ENCODE assay signal across 9 cellular contexts in the genomic region with DNA sequence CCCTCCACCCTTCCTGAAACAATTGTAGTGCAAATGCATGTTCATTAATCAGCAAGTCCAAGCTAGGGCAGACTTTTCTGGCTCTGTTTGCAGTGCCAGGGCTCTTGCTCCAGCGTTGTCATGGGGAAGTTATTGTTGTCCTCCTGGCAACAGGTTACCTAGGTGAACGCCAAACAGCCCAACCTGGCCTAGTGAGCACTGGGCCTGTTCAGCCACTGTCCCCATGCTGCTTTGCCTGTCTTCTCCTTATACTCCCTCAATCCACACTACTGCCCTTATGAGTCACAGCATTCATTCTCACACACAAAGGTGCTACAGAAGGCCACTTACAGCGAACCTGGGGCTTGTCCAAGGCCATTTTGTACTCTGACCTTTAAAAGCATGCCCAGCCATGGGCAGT. TPM values are rescaled to one million over a fixed set of nuclear protein-coding genes. Genes with fewer than 3 reads are reported as not detected.
A peak's percentile ranks its signal among the peaks of the same experiment; 100 is the strongest.
DNase-seq lines count a peak whose midpoint lies in the region; ATAC-seq and TF ChIP-seq lines count a peak whose summit lies in the region.
"Had no signal": no experiment of that assay in that cellular context is flagged by ENCODE, and none has a peak within 500 bp of the region (broad histone marks: within the 10 kb centered on the region; RNA-seq: fewer than 3 reads in every experiment).

No MANE protein-coding gene starts in this region.

- no peaks in the 10 kb centered on the region for H3K4me1 ChIP-seq in GM23248 (ENCODE audit: insufficient read depth)
- peaks cover 4% of the 10 kb centered on the region for H3K4me1 ChIP-seq in NT2/D1 (ENCODE audit: insufficient read depth, insufficient read length)
- no peaks in the 10 kb centered on the region for H3K4me1 ChIP-seq in foreskin keratinocyte

- H3K79me2 ChIP-seq in GM23248 (ENCODE audit: insufficient read depth): no peaks in the 10 kb centered on the region

- H3K4me3 ChIP-seq in GM23248: no peak overlapping the region
- no peak overlapping the region for H3K4me3 ChIP-seq in NT2/D1 (ENCODE audit: insufficient read length, low read depth)
- H3K4me3 ChIP-seq: sigmoid colon had no signal

- in situ Hi-C loops in GM23248 (cut with MboI): loop anchor here (25.0 kb wide), 1 partner anchor 103 kb away; no protein-coding TSS in a partner anchor

- no peaks in the 10 kb centered on the region for H3F3A ChIP-seq in GM23248 (ENCODE audit: insufficient read depth)

- no peak overlapping the region for H3K27ac ChIP-seq in GM23248
- H3K27ac ChIP-seq in foreskin keratinocyte: no peak overlapping the region

- WGBS in GM23248 (ENCODE audit: low coverage in 1 of 2, low lambda C conversion rate in 2 of 2, missing lambda C conversion rate in 2 of 2), 2 experiments: 43 to 53% methylated on average over 3 of the region's 3 CpGs

- no peaks in the 10 kb centered on the region for H3K9me2 ChIP-seq in GM23248 (ENCODE audit: insufficient read depth)

- DNase-seq in GM23248 (peak; percentile 24), NT2/D1 (ENCODE audit: low read depth, low spot score) (peak; percentile 35), foreskin keratinocyte (peak; percentile 15 to 52), occipital lobe (lab: John Stamatoyannopoulos, UW) (peak; percentile 14)
- no peak for DNase-seq in activated naive CD4-positive, alpha-beta T cell treated with Interleukin-2 at 50 U/mL for 16 hours
- no peak for DNase-seq in activated CD4-positive, alpha-beta T cell treated with anti-CD3 and anti-CD28 coated beads, Interleukin-2, amount 50 U/mL, for 4 hours
- DNase-seq: sigmoid colon had no signal

- H2AFZ ChIP-seq in GM23248: no peak overlapping the region

- no peak overlapping the region for H3K9ac ChIP-seq in GM23248
- no peak overlapping the region for H3K9ac ChIP-seq in NT2/D1 (ENCODE audit: insufficient read length, low read depth)

- TF ChIP-seq CTCF in foreskin keratinocyte (conservative IDR thresholded peaks at IDR 0.05): no peak

- H3K36me3 ChIP-seq in GM23248 (ENCODE audit: low read depth) (no peaks in the 10 kb centered on the region), NT2/D1 (ENCODE audit: insufficient read depth, insufficient read length, low read length) (no peaks in the 10 kb centered on the region)
- H3K36me3 ChIP-seq: sigmoid colon had no signal

- no peaks in the 10 kb centered on the region for H3K27me3 ChIP-seq in GM23248 (replicated peaks; ENCODE audit: insufficient read depth)
- H3K27me3 ChIP-seq in NT2/D1 (ENCODE audit: insufficient read depth, insufficient read length): no peaks in the 10 kb centered on the region
- H3K27me3 ChIP-seq in foreskin keratinocyte: peaks cover 5% of the 10 kb centered on the region
- H3K27me3 ChIP-seq: sigmoid colon had no signal

- no peak overlapping the region for H3K4me2 ChIP-seq in GM23248 (ENCODE audit: unreplicated experiment)

- H3K9me3 ChIP-seq in GM23248 (ENCODE audit: low read depth) (no peaks in the 10 kb centered on the region), NT2/D1 (ENCODE audit: insufficient read depth, low read length) (no peaks in the 10 kb centered on the region)
- H3K9me3 ChIP-seq: sigmoid colon had no signal

- no peaks in the 10 kb centered on the region for H4K20me1 ChIP-seq in GM23248 (ENCODE audit: insufficient read depth)

- peak; percentile 77 for ATAC-seq in foreskin keratinocyte
- no peak for ATAC-seq in GM18861 (IDR thresholded peaks at IDR 0.05; ENCODE audit: unreplicated experiment)
- no peak for ATAC-seq in GM21528 (IDR thresholded peaks at IDR 0.05; ENCODE audit: low FRiP score, unreplicated experiment)

RNA-seq across cellular contexts. Expression of a gene that starts 34.6 kb away (rescaled TPM):
- total RNA-seq in GM23248 (2014; rRNA removed; shearing (Covaris generic)): 19.6 and 23.3 TPM in 2 replicates
- 4.9 and 6.2 TPM in 2 replicates for polyA plus RNA-seq in GM23248 (2016; fragmentation: Nextera tagmentation; extraction: Ambion mirVana)
- total RNA-seq in foreskin keratinocyte: 1.2 and 1.5 TPM in 2 replicates
- polyA plus RNA-seq in foreskin keratinocyte: 0.10 and 0.14 TPM in 2 replicates
- total RNA-seq in occipital lobe: 49.3 TPM

Comparison
In these comparisons a context has a peak if more than half of its experiments do, and no peak if none do; other contexts are left out.
1. DNase-seq: peak in GM23248 (single experiment), NT2/D1 (single experiment), foreskin keratinocyte (2 of 2) and occipital lobe (single experiment); none in activated naive CD4-positive, alpha-beta T cell treated with Interleukin-2 at 50 U/mL for 16 hours (single experiment) and activated CD4-positive, alpha-beta T cell treated with anti-CD3 and anti-CD28 coated beads, Interleukin-2, amount 50 U/mL, for 4 hours (0 of 2).